In the genomic region with DNA sequence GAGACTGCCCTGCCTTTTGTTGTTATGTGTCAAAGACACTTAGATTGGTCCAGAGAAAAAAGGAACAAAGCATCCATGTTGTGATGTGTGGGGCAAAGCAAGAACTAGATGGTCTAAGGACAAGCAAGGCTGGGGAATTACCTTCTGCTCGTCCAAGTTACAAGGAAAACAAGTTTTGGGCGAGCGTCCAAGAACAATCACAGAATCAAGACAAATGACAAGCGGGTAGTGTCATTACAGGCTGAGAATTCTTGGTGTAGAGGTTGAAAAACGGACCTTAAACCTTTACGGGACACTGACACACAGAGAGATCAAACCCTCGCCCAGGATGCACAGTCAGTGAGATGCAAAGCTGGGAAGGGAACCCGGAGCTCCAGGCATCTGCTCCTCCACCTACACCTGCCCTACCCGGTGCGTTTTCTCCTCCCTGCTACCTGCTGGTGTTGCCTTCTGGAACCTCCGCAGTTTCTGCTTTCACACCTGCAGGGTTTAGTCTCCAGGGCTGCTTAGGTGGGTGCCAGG, we compare ENCODE assay signal across 8 cellular contexts. TPM values are rescaled to one million over a fixed set of nuclear protein-coding genes. Genes with fewer than 3 reads are reported as not detected.
DNase-seq lines count a peak whose midpoint lies in the region; FAIRE-seq and TF ChIP-seq lines count a peak whose summit lies in the region.

No MANE protein-coding gene starts in this region.

- H3K9ac ChIP-seq in H1 (replicated peaks in 1 of 4; ENCODE audit: extremely low read depth in 1 of 4, low read depth in 3 of 4, low read length in 3 of 4) (no peak overlapping the region), neural progenitor cell (no peak overlapping the region)

- H4K20me1 ChIP-seq in H1 (replicated peaks in 1 of 2; ENCODE audit: control insufficient read depth in 1 of 2, insufficient read depth in 2 of 2, low read length in 2 of 2) (no peaks in the 10 kb centered on the region), neural progenitor cell (ENCODE audit: low read depth) (no peaks in the 10 kb centered on the region)

- peak overlapping the region; percentile 36 to 81 (median 80) for H3K4me3 ChIP-seq in H1 (ENCODE audit: extremely low read depth in 1 of 4, insufficient read depth in 2 of 4, low read depth in 3 of 4, low read length in 4 of 4)
- peak overlapping the region; percentile 83 for H3K4me3 ChIP-seq in neural progenitor cell

- no peak overlapping the region for H3K23ac ChIP-seq in H1 (ENCODE audit: insufficient read length)

- H3K36me3 Mint-ChIP-seq in activated naive CD4-positive, alpha-beta T cell treated with anti-CD3 and anti-CD28 coated beads, Interleukin-2, amount 50 U/mL, for 24 hours, result peaks cover 6% of the 10 kb centered on the region
- H3K36me3 Mint-ChIP-seq in neural progenitor cell, result peaks cover 12% of the 10 kb centered on the region

- no peak overlapping the region for H3K14ac ChIP-seq in H1 (ENCODE audit: insufficient read length)

- no peak overlapping the region for H2BK120ac ChIP-seq in H1 (replicated peaks; ENCODE audit: low read depth, low read length)

- TF ChIP-seq POLR2A in H1 (IDR thresholded peaks at IDR 0.05; ENCODE audit: control extremely low read depth in 1 of 2, low read depth in 2 of 2, low read length in 2 of 2), result no peak

- POLR2A ChIA-PET in H1 (lab: Charles Lee; ENCODE audit: partially characterized antibody), result interaction anchor here (0.8 to 3.1 kb wide), 8 partner anchors 10 to 448 kb away, joined by 3 to 13 read pairs (median 3); partner anchors contain the start of genes ZNF132, ZNF446, ZNF584 and ZNF606
- POLR2A ChIA-PET in HEK293T (lab: Yijun Ruan, JAX), result interaction anchor here (0.6 to 2.5 kb wide), 13 partner anchors 9 to 108 kb away, joined by 3 to 10 read pairs (median 4); partner anchors contain the start of genes ZBTB45, ZNF324, ZNF446 and ZNF584

- peaks cover 5% of the 10 kb centered on the region; the same call in 1 of the 2 replicates for H3K23me2 ChIP-seq in H1 (ENCODE audit: low read depth, low read length)

- FAIRE-seq in H1 (lab: Jason Lieb, UNC), result no peak

- 0 out of 8 replicates have a peak, but pooled peaks cover 0 to under 1% (median 0%) of the 10 kb centered on the region in 4 experiments for H3K36me3 ChIP-seq in H1 (ENCODE audit: control insufficient read depth in 2 of 4, insufficient read depth in 4 of 4, low read length in 3 of 4)
- no peaks in the 10 kb centered on the region for H3K36me3 ChIP-seq in neural progenitor cell

- H4K91ac ChIP-seq in H1 (replicated peaks; ENCODE audit: insufficient read length, low read length), result no peak overlapping the region

- no peak overlapping the region for H3K56ac ChIP-seq in H1 (replicated peaks; ENCODE audit: insufficient read length, low read depth, low read length)

- H3K79me1 ChIP-seq in H1 (ENCODE audit: low read depth, low read length), result no peaks in the 10 kb centered on the region

- no peak overlapping the region for H3K18ac ChIP-seq in H1 (ENCODE audit: extremely low read depth, low read length)

- H2AK5ac ChIP-seq in H1 (ENCODE audit: low read depth, low read length), result no peak overlapping the region

- no peak for TF ChIP-seq CTCF in H1 (IDR thresholded peaks at IDR 0.05; ENCODE audit: control extremely low read depth in 1 of 3, insufficient read depth in 1 of 3, low read depth in 1 of 3, low read length in 3 of 3)
- TF ChIP-seq CTCF in neural progenitor cell (IDR thresholded peaks at IDR 0.05), result no peak

- peaks cover 0 to 12% (median 6%) of the 10 kb centered on the region in 4 experiments; a peak in 3 of 7 replicates for H3K27me3 ChIP-seq in H1 (replicated peaks in 1 of 4; ENCODE audit: control insufficient read depth in 3 of 4, extremely low read depth in 1 of 4, insufficient read depth in 3 of 4, low read length in 3 of 4)
- peaks cover 36% of the 10 kb centered on the region for H3K27me3 ChIP-seq in neural progenitor cell

- TF ChIP-seq RAD21 in H1 (IDR thresholded peaks at IDR 0.05 in 1 of 2, conservative IDR thresholded peaks at IDR 0.05 in 1 of 2; ENCODE audit: low read depth in 2 of 2, low read length in 2 of 2), result no peak

- H2AFZ ChIP-seq in H1 (ENCODE audit: low read length) (peak overlapping the region; percentile 95), neural progenitor cell (replicated peaks) (peak overlapping the region; percentile 88)

- H2BK20ac ChIP-seq in H1 (ENCODE audit: low read length), result no peak overlapping the region

- H3K27me3 Mint-ChIP-seq in activated naive CD4-positive, alpha-beta T cell treated with anti-CD3 and anti-CD28 coated beads, Interleukin-2, amount 50 U/mL, for 24 hours, result peaks cover 7% of the 10 kb centered on the region
- H3K27me3 Mint-ChIP-seq in neural progenitor cell (ENCODE audit: insufficient read depth, low read depth), result peaks cover 20% of the 10 kb centered on the region

- H3K9me3 ChIP-seq in H1 (ENCODE audit: insufficient read depth in 2 of 2, low read depth in 1 of 2, low read length in 1 of 2), result peaks cover 14 to 17% of the 10 kb centered on the region in 2 experiments
- H3K9me3 ChIP-seq in neural progenitor cell (ENCODE audit: low read depth), result peaks cover 4% of the 10 kb centered on the region

- peak overlapping the region; percentile 90 for H3K4me3 Mint-ChIP-seq in activated naive CD4-positive, alpha-beta T cell treated with anti-CD3 and anti-CD28 coated beads, Interleukin-2, amount 50 U/mL, for 24 hours
- peak overlapping the region; percentile 91 for H3K4me3 Mint-ChIP-seq in neural progenitor cell

- CTCF ChIA-PET in H1 (lab: Charles Lee; ENCODE audit: partially characterized antibody), result interaction anchor here (0.6 to 1.0 kb wide), 3 partner anchors 12 to 84 kb away, joined by 3 to 4 read pairs (median 3); no protein-coding TSS in a partner anchor
- CTCF ChIA-PET in HEK293T (lab: Yijun Ruan, JAX), result no interaction called here

- no peak overlapping the region for H2BK15ac ChIP-seq in H1 (ENCODE audit: low read length)

- TF ChIP-seq EP300 in H1 (IDR thresholded peaks at IDR 0.05; ENCODE audit: borderline replicate concordance in 1 of 2, low read depth in 2 of 2, low read length in 2 of 2), result no peak

- 31% methylated on average over 11 of the region's 11 CpGs; no CpG with 5 or more reads in 1 of the 2 experiments for WGBS in H1 (ENCODE audit: extremely low coverage in 1 of 2, insufficient coverage in 1 of 2, insufficient read length in 1 of 2, insufficient replicate concordance in 2 of 2, low coverage in 1 of 2, low lambda C conversion rate in 2 of 2, missing lambda C conversion rate in 1 of 2), 2 experiments

- H3K4me1 Mint-ChIP-seq in activated naive CD4-positive, alpha-beta T cell treated with anti-CD3 and anti-CD28 coated beads, Interleukin-2, amount 50 U/mL, for 24 hours, result peaks cover 23% of the 10 kb centered on the region
- H3K4me1 Mint-ChIP-seq in neural progenitor cell, result peaks cover 12% of the 10 kb centered on the region

- H3F3A ChIP-seq in neural progenitor cell (ENCODE audit: low read depth), result no peaks in the 10 kb centered on the region

- no peak overlapping the region for H4K8ac ChIP-seq in H1 (ENCODE audit: extremely low read depth, insufficient read depth, low read length)

- no peak overlapping the region for H3K27ac ChIP-seq in H1 (ENCODE audit: low read depth, low read length)
- H3K27ac ChIP-seq in neural progenitor cell, result no peak overlapping the region

- peaks cover 8% of the 10 kb centered on the region for H3K9me3 Mint-ChIP-seq in activated naive CD4-positive, alpha-beta T cell treated with anti-CD3 and anti-CD28 coated beads, Interleukin-2, amount 50 U/mL, for 24 hours
- H3K9me3 Mint-ChIP-seq in neural progenitor cell, result peaks cover 27% of the 10 kb centered on the region

- no peak overlapping the region for H4K5ac ChIP-seq in H1 (ENCODE audit: insufficient read length, low read depth, low read length)

- H3K79me2 ChIP-seq in H1 (ENCODE audit: control insufficient read depth in 1 of 2, insufficient read depth in 2 of 2, low read length in 2 of 2), result no peaks in the 10 kb centered on the region
- H3K79me2 ChIP-seq in neural progenitor cell (ENCODE audit: low read depth), result no peaks in the 10 kb centered on the region

- H3K4me2 ChIP-seq in H1 (ENCODE audit: insufficient read depth in 1 of 2, low read depth in 2 of 2, low read length in 2 of 2) (peak overlapping the region; percentile 65 to 86), neural progenitor cell (peak overlapping the region; percentile 85)

- DNase-seq in activated naive CD4-positive, alpha-beta T cell (lab: John Stamatoyannopoulos, UW), result no peak
- DNase-seq in NCI-H774 (lab: John Stamatoyannopoulos, UW) (peak; percentile 3), H1 (ENCODE audit: low read depth in 1 of 2, low spot score in 2 of 2) (no peak), neural progenitor cell (ENCODE audit: low spot score) (no peak), HEK293T (ENCODE audit: extremely low spot score) (no peak), MV-4-11 (lab: John Stamatoyannopoulos, UW) (no peak), midbrain (lab: John Stamatoyannopoulos, UW) (no peak)

- H3K4me1 ChIP-seq in H1 (replicated peaks in 1 of 4; ENCODE audit: control insufficient read depth in 3 of 4, insufficient read depth in 4 of 4, low read length in 3 of 4), result no peaks in the 10 kb centered on the region
- no peaks in the 10 kb centered on the region for H3K4me1 ChIP-seq in neural progenitor cell

- no peak overlapping the region for H2BK12ac ChIP-seq in H1 (ENCODE audit: low read depth, low read length)

- H2BK5ac ChIP-seq in H1 (ENCODE audit: low read depth, low read length), result no peak overlapping the region

- H3K4ac ChIP-seq in H1 (replicated peaks; ENCODE audit: insufficient read length, low read depth, low read length), result no peak overlapping the region

- peak overlapping the region; percentile 70 for H3K27ac Mint-ChIP-seq in activated naive CD4-positive, alpha-beta T cell treated with anti-CD3 and anti-CD28 coated beads, Interleukin-2, amount 50 U/mL, for 24 hours
- no peak overlapping the region for H3K27ac Mint-ChIP-seq in neural progenitor cell

RNA-seq across cellular contexts. Expression of gene ZNF324B, which starts 0.5 kb away (rescaled TPM):
- 5.3 and 6.0 TPM in 2 replicates for total RNA-seq in H1 (2021; fragmentation: NEBNext Ultra II Directional; extraction: Animal tissue kit (Norgen Biotek cat#: 25700))
- polyA plus RNA-seq in H1 (2011; rRNA removed), result 2.9 and 3.5 TPM in 2 replicates
- 3.1 TPM for polyA plus RNA-seq in H1 (2011; cell fraction: cytosol; rRNA removed)
- 3.5 TPM for polyA plus RNA-seq in H1 (2011; cell fraction: nucleus; rRNA removed)
- polyA plus RNA-seq in H1 (2012, experiment 1 of 2), result 1.7 to 3.7 TPM (median 3.0 TPM) in 4 replicates
- polyA plus RNA-seq in H1 (2012, experiment 2 of 2), result 2.2 TPM
- polyA plus RNA-seq in H1 (2013, experiment 1 of 2), result 1.5 TPM
- 1.5 TPM for polyA plus RNA-seq in H1 (2013, experiment 2 of 2)
- polyA minus RNA-seq in H1 (2011; rRNA and poly(A)+ RNA removed), result 5.6 and 6.6 TPM in 2 replicates
- polyA minus RNA-seq in H1 (2011; cell fraction: cytosol; rRNA and poly(A)+ RNA removed), result 4.5 TPM
- polyA minus RNA-seq in H1 (2011; cell fraction: nucleus; rRNA and poly(A)+ RNA removed), result 3.5 TPM
- 3.2 TPM in 2 replicates for total RNA-seq in neural progenitor cell (ENCODE audit: low replicate concordance)

RNA-seq across cellular contexts. Expression of gene ZNF132, which starts 10.9 kb away (rescaled TPM):
- total RNA-seq in H1 (2021; fragmentation: NEBNext Ultra II Directional; extraction: Animal tissue kit (Norgen Biotek cat#: 25700)), result 1.5 and 1.9 TPM in 2 replicates
- 0.86 and 0.89 TPM in 2 replicates for polyA plus RNA-seq in H1 (2011; rRNA removed)
- 1.1 TPM for polyA plus RNA-seq in H1 (2011; cell fraction: cytosol; rRNA removed)
- 2.5 TPM for polyA plus RNA-seq in H1 (2011; cell fraction: nucleus; rRNA removed)
- 2.0 to 2.5 TPM (median 2.1 TPM) in 4 replicates for polyA plus RNA-seq in H1 (2012, experiment 1 of 2)
- 0.70 TPM for polyA plus RNA-seq in H1 (2012, experiment 2 of 2)
- 1.3 TPM for polyA plus RNA-seq in H1 (2013, experiment 1 of 2)
- 1.1 TPM for polyA plus RNA-seq in H1 (2013, experiment 2 of 2)
- polyA minus RNA-seq in H1 (2011; rRNA and poly(A)+ RNA removed), result 11.4 and 12.7 TPM in 2 replicates
- polyA minus RNA-seq in H1 (2011; cell fraction: cytosol; rRNA and poly(A)+ RNA removed), result 3.9 TPM
- 19.5 TPM for polyA minus RNA-seq in H1 (2011; cell fraction: nucleus; rRNA and poly(A)+ RNA removed)
- 1.0 and 1.4 TPM in 2 replicates for total RNA-seq in neural progenitor cell (ENCODE audit: low replicate concordance)

RNA-seq across cellular contexts. Expression of gene ZNF324, which starts 16.0 kb away (rescaled TPM):
- 5.8 and 6.4 TPM in 2 replicates for total RNA-seq in H1 (2021; fragmentation: NEBNext Ultra II Directional; extraction: Animal tissue kit (Norgen Biotek cat#: 25700))
- 5.1 and 6.7 TPM in 2 replicates for polyA plus RNA-seq in H1 (2011; rRNA removed)
- 5.1 TPM for polyA plus RNA-seq in H1 (2011; cell fraction: cytosol; rRNA removed)
- 5.8 TPM for polyA plus RNA-seq in H1 (2011; cell fraction: nucleus; rRNA removed)
- 2.8 to 4.1 TPM (median 3.9 TPM) in 4 replicates for polyA plus RNA-seq in H1 (2012, experiment 1 of 2)
- 3.0 TPM for polyA plus RNA-seq in H1 (2012, experiment 2 of 2)
- 2.7 TPM for polyA plus RNA-seq in H1 (2013, experiment 1 of 2)
- 2.4 TPM for polyA plus RNA-seq in H1 (2013, experiment 2 of 2)
- 6.8 and 7.0 TPM in 2 replicates for polyA minus RNA-seq in H1 (2011; rRNA and poly(A)+ RNA removed)
- polyA minus RNA-seq in H1 (2011; cell fraction: cytosol; rRNA and poly(A)+ RNA removed), result 5.2 TPM
- polyA minus RNA-seq in H1 (2011; cell fraction: nucleus; rRNA and poly(A)+ RNA removed), result 18.8 TPM
- total RNA-seq in neural progenitor cell (ENCODE audit: low replicate concordance), result 4.2 and 14.8 TPM in 2 replicates

RNA-seq across cellular contexts. Expression of gene ZNF446, which starts 25.3 kb away (rescaled TPM):
- 4.1 and 4.3 TPM in 2 replicates for total RNA-seq in H1 (2021; fragmentation: NEBNext Ultra II Directional; extraction: Animal tissue kit (Norgen Biotek cat#: 25700))
- 5.5 and 8.2 TPM in 2 replicates for polyA plus RNA-seq in H1 (2011; rRNA removed)
- 5.6 TPM for polyA plus RNA-seq in H1 (2011; cell fraction: cytosol; rRNA removed)
- polyA plus RNA-seq in H1 (2011; cell fraction: nucleus; rRNA removed), result 11.0 TPM
- polyA plus RNA-seq in H1 (2012, experiment 1 of 2), result 4.0 to 5.5 TPM (median 4.5 TPM) in 4 replicates
- 4.2 TPM for polyA plus RNA-seq in H1 (2012, experiment 2 of 2)
- 2.3 TPM for polyA plus RNA-seq in H1 (2013, experiment 1 of 2)
- 2.1 TPM for polyA plus RNA-seq in H1 (2013, experiment 2 of 2)
- polyA minus RNA-seq in H1 (2011; rRNA and poly(A)+ RNA removed), result 2.9 and 3.7 TPM in 2 replicates
- 4.0 TPM for polyA minus RNA-seq in H1 (2011; cell fraction: cytosol; rRNA and poly(A)+ RNA removed)
- polyA minus RNA-seq in H1 (2011; cell fraction: nucleus; rRNA and poly(A)+ RNA removed), result 6.5 TPM
- total RNA-seq in neural progenitor cell (ENCODE audit: low replicate concordance), result 4.4 and 13.2 TPM in 2 replicates

RNA-seq across cellular contexts. Expression of gene ZNF584, which starts 42.4 kb away (rescaled TPM):
- total RNA-seq in H1 (2021; fragmentation: NEBNext Ultra II Directional; extraction: Animal tissue kit (Norgen Biotek cat#: 25700)), result 4.5 and 5.2 TPM in 2 replicates
- 2.5 and 2.7 TPM in 2 replicates for polyA plus RNA-seq in H1 (2011; rRNA removed)
- 3.1 TPM for polyA plus RNA-seq in H1 (2011; cell fraction: cytosol; rRNA removed)
- polyA plus RNA-seq in H1 (2011; cell fraction: nucleus; rRNA removed), result 4.3 TPM
- 2.9 to 4.4 TPM (median 3.7 TPM) in 4 replicates for polyA plus RNA-seq in H1 (2012, experiment 1 of 2)
- polyA plus RNA-seq in H1 (2012, experiment 2 of 2), result 1.5 TPM
- 2.4 TPM for polyA plus RNA-seq in H1 (2013, experiment 1 of 2)
- 2.7 TPM for polyA plus RNA-seq in H1 (2013, experiment 2 of 2)
- 4.9 and 5.9 TPM in 2 replicates for polyA minus RNA-seq in H1 (2011; rRNA and poly(A)+ RNA removed)
- 2.1 TPM for polyA minus RNA-seq in H1 (2011; cell fraction: cytosol; rRNA and poly(A)+ RNA removed)
- polyA minus RNA-seq in H1 (2011; cell fraction: nucleus; rRNA and poly(A)+ RNA removed), result 3.0 TPM
- total RNA-seq in neural progenitor cell (ENCODE audit: low replicate concordance), result 6.9 and 9.3 TPM in 2 replicates
